8 cellular contexts compared by ENCODE assay signal in the genomic region with DNA sequence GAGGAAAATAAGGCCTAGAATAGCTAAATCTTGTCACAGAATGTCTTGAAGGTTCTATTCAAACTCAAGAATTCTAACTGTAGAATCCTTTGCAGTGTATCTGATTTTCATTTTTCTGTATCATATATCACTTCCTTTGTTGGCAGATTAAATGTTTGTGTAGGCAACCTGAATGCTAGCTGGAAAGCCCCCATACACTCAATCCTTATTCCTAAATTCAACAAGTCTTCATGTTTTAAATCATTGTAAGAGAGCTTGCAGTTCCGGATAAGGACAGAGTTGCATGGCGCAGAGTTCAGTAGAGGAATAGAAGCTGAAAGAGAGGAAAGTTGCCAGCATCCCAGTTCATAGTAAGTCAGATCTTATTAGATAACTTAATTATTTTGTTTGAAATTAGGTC.
"Had no signal": no experiment of that assay in that cellular context is flagged by ENCODE, and none has a peak within 500 bp of the region (broad histone marks: within the 10 kb centered on the region; RNA-seq: fewer than 3 reads in every experiment).

No MANE protein-coding gene starts in this region.

- DNase-seq: GDM1, GF-D8 had no signal

- H3K4me3 ChIP-seq: GM12878 had no signal

- FAIRE-seq: G401.6, GM12878, GM12891, GM12892, GM18507, GM19239 had no signal
